In the genomic region with DNA sequence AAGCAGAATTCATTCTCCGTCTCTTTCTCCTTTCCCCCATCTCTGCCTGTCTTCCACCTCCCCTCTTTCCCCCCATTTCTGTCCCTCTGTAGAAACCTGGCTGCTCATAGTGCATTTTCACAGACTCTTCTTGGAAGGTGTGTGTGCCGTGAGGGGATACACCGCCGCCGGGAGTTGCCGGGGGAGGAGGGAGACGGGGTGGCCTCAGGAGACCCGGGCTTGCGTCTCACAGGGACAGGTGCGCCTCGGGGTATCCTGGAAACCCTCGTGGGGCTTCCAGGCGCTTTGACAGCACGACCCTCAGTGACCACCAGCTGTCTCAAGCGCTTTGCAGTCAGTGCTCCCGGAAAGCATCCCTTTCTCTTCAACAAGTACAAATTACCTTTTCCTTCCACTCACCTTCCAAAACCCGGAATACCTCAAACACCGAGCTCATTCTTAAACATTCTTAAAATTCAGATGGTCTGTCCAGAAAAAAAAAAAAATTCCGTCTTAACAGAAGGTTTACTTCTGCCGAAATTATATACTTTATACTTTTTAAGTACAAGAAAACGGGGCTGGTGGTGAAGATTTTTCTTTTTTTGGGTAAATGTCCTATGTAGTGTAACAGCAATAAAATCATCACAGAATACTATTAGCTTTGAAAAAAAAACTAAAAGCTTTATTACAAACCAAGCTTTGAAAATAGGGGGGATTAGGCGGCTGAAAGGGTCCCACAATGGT, we compare ENCODE assay signal across 17 cellular contexts. TPM values are rescaled to one million over a fixed set of nuclear protein-coding genes. Genes with fewer than 3 reads are reported as not detected.
"Had no signal": no experiment of that assay in that cellular context is flagged by ENCODE, and none has a peak within 500 bp of the region (broad histone marks: within the 10 kb centered on the region; RNA-seq: fewer than 3 reads in every experiment).

No MANE protein-coding gene starts in this region.

- H3K9me3 Mint-ChIP-seq: activated CD4-positive, alpha-beta memory T cell treated with anti-CD3 and anti-CD28 coated beads, Interleukin-2, amount 10 ng/mL, durations not matched to agents 7 days and 5 days; activated T-cell treated with anti-CD3 and anti-CD28 coated beads, Interleukin-2, amount 50 U/mL, for 24 hours; T-helper 1 cell treated with Interleukin-12 subunit alpha and Interleukin-12 subunit beta and Interleukin-4 antibody, amounts not matched to agents 30 μg/mL and 1 μg/mL, for 36 hours had no signal

- H3K36me3 Mint-ChIP-seq: activated naive CD8-positive, alpha-beta T cell had no signal

- H3K27ac Mint-ChIP-seq: activated CD4-positive, alpha-beta memory T cell treated with anti-CD3 and anti-CD28 coated beads, Interleukin-2, amount 10 ng/mL, durations not matched to agents 7 days and 5 days; activated naive CD8-positive, alpha-beta T cell; activated T-cell treated with anti-CD3 and anti-CD28 coated beads, Interleukin-2, amount 50 U/mL, for 24 hours; T-helper 1 cell treated with Interleukin-12 subunit alpha and Interleukin-12 subunit beta and Interleukin-4 antibody, amounts not matched to agents 30 μg/mL and 1 μg/mL, for 36 hours had no signal

- H3K4me3 ChIP-seq: breast epithelium, tibial artery, vagina had no signal

- H3K27ac ChIP-seq: breast epithelium, epithelial cell of prostate, tibial artery had no signal

- H3K9me3 ChIP-seq: breast epithelium, tibial artery, vagina had no signal

- DNase-seq: activated CD4-positive, alpha-beta memory T cell treated with anti-CD3 and anti-CD28 coated beads, Interleukin-2, amount 10 ng/mL, durations not matched to agents 7 days and 5 days; activated CD4-positive, alpha-beta T cell treated with anti-CD3 and anti-CD28 coated beads for 4 hours; activated effector memory CD4-positive, alpha-beta T cell treated with anti-CD3 and anti-CD28 coated beads, Interleukin-2, amount 50 U/mL, for 16 hours; activated T-cell treated with anti-CD3 and anti-CD28 coated beads, Interleukin-2, amount 50 U/mL, for 24 hours; amygdala; cerebellar nuclear complex; islet precursor cell; stimulated activated CD4-positive, alpha-beta T cell treated with anti-CD3 and anti-CD28 coated beads, Interleukin-15, amount 100 ng/mL, for 24 hours; stimulated activated CD4-positive, alpha-beta T cell treated with anti-CD3 and anti-CD28 coated beads, Interleukin-4, amount 100 ng/mL, for 1 hour; stimulated activated naive CD4-positive, alpha-beta T cell had no signal

- H3K4me3 Mint-ChIP-seq: activated CD4-positive, alpha-beta memory T cell treated with anti-CD3 and anti-CD28 coated beads, Interleukin-2, amount 10 ng/mL, durations not matched to agents 7 days and 5 days; activated naive CD8-positive, alpha-beta T cell; activated T-cell treated with anti-CD3 and anti-CD28 coated beads, Interleukin-2, amount 50 U/mL, for 24 hours; T-helper 1 cell treated with Interleukin-12 subunit alpha and Interleukin-12 subunit beta and Interleukin-4 antibody, amounts not matched to agents 30 μg/mL and 1 μg/mL, for 36 hours had no signal

- H3K36me3 ChIP-seq: breast epithelium, tibial artery, vagina had no signal

RNA-seq across cellular contexts. Expression of a gene that starts 8.2 kb away (rescaled TPM):
- total RNA-seq: activated CD4-positive, alpha-beta memory T cell treated with anti-CD3 and anti-CD28 coated beads, Interleukin-2, amount 10 ng/mL, durations not matched to agents 7 days and 5 days; liver had no signal
